In the genomic region with DNA sequence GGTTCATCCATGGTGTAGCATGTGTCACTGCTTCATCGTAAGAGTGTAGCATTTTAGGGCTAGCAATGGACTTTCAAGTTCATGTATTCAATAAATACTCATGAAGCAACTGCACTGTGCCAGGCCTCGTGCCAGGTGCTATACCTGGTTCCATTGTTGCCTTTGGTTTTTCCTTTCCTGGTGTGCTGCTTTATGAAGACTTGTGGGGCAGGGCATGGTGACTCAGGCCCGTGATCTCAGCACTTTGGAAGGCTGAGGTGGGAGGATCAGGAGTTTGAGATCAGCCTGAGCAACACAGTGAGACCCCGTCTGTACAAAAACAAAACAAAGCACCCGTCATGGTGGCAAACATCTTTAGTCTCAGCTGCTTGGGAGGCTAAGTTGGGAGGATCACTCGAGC, we compare ENCODE assay signal across 2 cellular contexts.
TF ChIP-seq lines count a peak whose summit lies in the region.

No MANE protein-coding gene starts in this region.

TF ChIP-seq in SK-N-SH, 30 proteins besides CTCF, POLR2A, EP300 and RAD21:
- TF ChIP-seq FOSL2 (IDR thresholded peaks at IDR 0.05; ENCODE audit: borderline replicate concordance, low read depth), result peak; percentile 50; the same call in 1 of the 2 replicates
- 0 out of 2 replicates have a peak, but pooled peaks have one; percentile 47 for TF ChIP-seq JUND (IDR thresholded peaks at IDR 0.05)
- TF ChIP-seq, protein P1, sequence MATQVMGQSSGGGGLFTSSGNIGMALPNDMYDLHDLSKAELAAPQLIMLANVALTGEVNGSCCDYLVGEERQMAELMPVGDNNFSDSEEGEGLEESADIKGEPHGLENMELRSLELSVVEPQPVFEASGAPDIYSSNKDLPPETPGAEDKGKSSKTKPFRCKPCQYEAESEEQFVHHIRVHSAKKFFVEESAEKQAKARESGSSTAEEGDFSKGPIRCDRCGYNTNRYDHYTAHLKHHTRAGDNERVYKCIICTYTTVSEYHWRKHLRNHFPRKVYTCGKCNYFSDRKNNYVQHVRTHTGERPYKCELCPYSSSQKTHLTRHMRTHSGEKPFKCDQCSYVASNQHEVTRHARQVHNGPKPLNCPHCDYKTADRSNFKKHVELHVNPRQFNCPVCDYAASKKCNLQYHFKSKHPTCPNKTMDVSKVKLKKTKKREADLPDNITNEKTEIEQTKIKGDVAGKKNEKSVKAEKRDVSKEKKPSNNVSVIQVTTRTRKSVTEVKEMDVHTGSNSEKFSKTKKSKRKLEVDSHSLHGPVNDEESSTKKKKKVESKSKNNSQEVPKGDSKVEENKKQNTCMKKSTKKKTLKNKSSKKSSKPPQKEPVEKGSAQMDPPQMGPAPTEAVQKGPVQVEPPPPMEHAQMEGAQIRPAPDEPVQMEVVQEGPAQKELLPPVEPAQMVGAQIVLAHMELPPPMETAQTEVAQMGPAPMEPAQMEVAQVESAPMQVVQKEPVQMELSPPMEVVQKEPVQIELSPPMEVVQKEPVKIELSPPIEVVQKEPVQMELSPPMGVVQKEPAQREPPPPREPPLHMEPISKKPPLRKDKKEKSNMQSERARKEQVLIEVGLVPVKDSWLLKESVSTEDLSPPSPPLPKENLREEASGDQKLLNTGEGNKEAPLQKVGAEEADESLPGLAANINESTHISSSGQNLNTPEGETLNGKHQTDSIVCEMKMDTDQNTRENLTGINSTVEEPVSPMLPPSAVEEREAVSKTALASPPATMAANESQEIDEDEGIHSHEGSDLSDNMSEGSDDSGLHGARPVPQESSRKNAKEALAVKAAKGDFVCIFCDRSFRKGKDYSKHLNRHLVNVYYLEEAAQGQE (IDR thresholded peaks at IDR 0.05; ENCODE audit: low read depth, low read length), result no peak

TF ChIP-seq in SK-N-SH treated with all-trans-retinoic acid at 6 μM for 48 hours, 23 proteins besides CTCF, POLR2A, EP300 and RAD21:
- no peak for TF ChIP-seq ZFP3 (CRISPR knock-in tag; IDR thresholded peaks at IDR 0.05)
- no peak for TF ChIP-seq ZC3H10 (CRISPR knock-in tag; IDR thresholded peaks at IDR 0.05)
- no peak for TF ChIP-seq RARB (CRISPR knock-in tag; IDR thresholded peaks at IDR 0.05)
- TF ChIP-seq, protein P2, sequence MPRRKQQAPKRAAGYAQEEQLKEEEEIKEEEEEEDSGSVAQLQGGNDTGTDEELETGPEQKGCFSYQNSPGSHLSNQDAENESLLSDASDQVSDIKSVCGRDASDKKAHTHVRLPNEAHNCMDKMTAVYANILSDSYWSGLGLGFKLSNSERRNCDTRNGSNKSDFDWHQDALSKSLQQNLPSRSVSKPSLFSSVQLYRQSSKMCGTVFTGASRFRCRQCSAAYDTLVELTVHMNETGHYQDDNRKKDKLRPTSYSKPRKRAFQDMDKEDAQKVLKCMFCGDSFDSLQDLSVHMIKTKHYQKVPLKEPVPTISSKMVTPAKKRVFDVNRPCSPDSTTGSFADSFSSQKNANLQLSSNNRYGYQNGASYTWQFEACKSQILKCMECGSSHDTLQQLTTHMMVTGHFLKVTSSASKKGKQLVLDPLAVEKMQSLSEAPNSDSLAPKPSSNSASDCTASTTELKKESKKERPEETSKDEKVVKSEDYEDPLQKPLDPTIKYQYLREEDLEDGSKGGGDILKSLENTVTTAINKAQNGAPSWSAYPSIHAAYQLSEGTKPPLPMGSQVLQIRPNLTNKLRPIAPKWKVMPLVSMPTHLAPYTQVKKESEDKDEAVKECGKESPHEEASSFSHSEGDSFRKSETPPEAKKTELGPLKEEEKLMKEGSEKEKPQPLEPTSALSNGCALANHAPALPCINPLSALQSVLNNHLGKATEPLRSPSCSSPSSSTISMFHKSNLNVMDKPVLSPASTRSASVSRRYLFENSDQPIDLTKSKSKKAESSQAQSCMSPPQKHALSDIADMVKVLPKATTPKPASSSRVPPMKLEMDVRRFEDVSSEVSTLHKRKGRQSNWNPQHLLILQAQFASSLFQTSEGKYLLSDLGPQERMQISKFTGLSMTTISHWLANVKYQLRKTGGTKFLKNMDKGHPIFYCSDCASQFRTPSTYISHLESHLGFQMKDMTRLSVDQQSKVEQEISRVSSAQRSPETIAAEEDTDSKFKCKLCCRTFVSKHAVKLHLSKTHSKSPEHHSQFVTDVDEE (CRISPR knock-in tag; IDR thresholded peaks at IDR 0.05), result no peak
- TF ChIP-seq, protein P3, sequence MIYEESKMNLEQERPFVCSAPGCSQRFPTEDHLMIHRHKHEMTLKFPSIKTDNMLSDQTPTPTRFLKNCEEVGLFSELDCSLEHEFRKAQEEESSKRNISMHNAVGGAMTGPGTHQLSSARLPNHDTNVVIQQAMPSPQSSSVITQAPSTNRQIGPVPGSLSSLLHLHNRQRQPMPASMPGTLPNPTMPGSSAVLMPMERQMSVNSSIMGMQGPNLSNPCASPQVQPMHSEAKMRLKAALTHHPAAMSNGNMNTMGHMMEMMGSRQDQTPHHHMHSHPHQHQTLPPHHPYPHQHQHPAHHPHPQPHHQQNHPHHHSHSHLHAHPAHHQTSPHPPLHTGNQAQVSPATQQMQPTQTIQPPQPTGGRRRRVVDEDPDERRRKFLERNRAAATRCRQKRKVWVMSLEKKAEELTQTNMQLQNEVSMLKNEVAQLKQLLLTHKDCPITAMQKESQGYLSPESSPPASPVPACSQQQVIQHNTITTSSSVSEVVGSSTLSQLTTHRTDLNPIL (CRISPR knock-in tag; IDR thresholded peaks at IDR 0.05; ENCODE audit: low read depth), result no peak
- TF ChIP-seq ZNF565 (CRISPR knock-in tag; conservative IDR thresholded peaks at IDR 0.05; ENCODE audit: low read depth), result no peak
- TF ChIP-seq TOX (CRISPR knock-in tag; IDR thresholded peaks at IDR 0.05; ENCODE audit: borderline replicate concordance), result no peak
- TF ChIP-seq BACH2 (CRISPR knock-in tag; IDR thresholded peaks at IDR 0.05; ENCODE audit: borderline replicate concordance), result no peak
- TF ChIP-seq ARNTL (CRISPR knock-in tag; IDR thresholded peaks at IDR 0.05; ENCODE audit: borderline replicate concordance, low read depth), result no peak
- TF ChIP-seq ZNF70 (CRISPR knock-in tag; IDR thresholded peaks at IDR 0.05), result no peak
- TF ChIP-seq ISL1 (CRISPR knock-in tag; IDR thresholded peaks at IDR 0.05), result no peak
- TF ChIP-seq, protein P4, sequence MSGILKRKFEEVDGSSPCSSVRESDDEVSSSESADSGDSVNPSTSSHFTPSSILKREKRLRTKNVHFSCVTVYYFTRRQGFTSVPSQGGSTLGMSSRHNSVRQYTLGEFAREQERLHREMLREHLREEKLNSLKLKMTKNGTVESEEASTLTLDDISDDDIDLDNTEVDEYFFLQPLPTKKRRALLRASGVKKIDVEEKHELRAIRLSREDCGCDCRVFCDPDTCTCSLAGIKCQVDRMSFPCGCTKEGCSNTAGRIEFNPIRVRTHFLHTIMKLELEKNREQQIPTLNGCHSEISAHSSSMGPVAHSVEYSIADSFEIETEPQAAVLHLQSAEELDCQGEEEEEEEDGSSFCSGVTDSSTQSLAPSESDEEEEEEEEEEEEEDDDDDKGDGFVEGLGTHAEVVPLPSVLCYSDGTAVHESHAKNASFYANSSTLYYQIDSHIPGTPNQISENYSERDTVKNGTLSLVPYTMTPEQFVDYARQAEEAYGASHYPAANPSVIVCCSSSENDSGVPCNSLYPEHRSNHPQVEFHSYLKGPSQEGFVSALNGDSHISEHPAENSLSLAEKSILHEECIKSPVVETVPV (CRISPR knock-in tag; IDR thresholded peaks at IDR 0.05), result no peak
- TF ChIP-seq ZFP30 (CRISPR knock-in tag; IDR thresholded peaks at IDR 0.05), result no peak
- TF ChIP-seq OSR1 (CRISPR knock-in tag; IDR thresholded peaks at IDR 0.05), result no peak
- no peak for TF ChIP-seq ZNF8 (CRISPR knock-in tag; IDR thresholded peaks at IDR 0.05)
- no peak for TF ChIP-seq SNAI2 (CRISPR knock-in tag; IDR thresholded peaks at IDR 0.05)
- no peak for TF ChIP-seq CSDC2 (CRISPR knock-in tag; IDR thresholded peaks at IDR 0.05)
- no peak for TF ChIP-seq ESRRG (CRISPR knock-in tag; IDR thresholded peaks at IDR 0.05)
- TF ChIP-seq, protein P5, sequence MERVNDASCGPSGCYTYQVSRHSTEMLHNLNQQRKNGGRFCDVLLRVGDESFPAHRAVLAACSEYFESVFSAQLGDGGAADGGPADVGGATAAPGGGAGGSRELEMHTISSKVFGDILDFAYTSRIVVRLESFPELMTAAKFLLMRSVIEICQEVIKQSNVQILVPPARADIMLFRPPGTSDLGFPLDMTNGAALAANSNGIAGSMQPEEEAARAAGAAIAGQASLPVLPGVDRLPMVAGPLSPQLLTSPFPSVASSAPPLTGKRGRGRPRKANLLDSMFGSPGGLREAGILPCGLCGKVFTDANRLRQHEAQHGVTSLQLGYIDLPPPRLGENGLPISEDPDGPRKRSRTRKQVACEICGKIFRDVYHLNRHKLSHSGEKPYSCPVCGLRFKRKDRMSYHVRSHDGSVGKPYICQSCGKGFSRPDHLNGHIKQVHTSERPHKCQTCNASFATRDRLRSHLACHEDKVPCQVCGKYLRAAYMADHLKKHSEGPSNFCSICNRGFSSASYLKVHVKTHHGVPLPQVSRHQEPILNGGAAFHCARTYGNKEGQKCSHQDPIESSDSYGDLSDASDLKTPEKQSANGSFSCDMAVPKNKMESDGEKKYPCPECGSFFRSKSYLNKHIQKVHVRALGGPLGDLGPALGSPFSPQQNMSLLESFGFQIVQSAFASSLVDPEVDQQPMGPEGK (CRISPR knock-in tag; IDR thresholded peaks at IDR 0.05; ENCODE audit: borderline replicate concordance), result no peak
- TF ChIP-seq PPARA (CRISPR knock-in tag; IDR thresholded peaks at IDR 0.05; ENCODE audit: borderline replicate concordance), result no peak
